8 cellular contexts compared by ENCODE assay signal in genomic region chr16:67841198-67841815, GRCh38. TPM values are rescaled to one million over a fixed set of nuclear protein-coding genes. Genes with fewer than 3 reads are reported as not detected.
A peak's percentile ranks its signal among the peaks of the same experiment; 100 is the strongest.
DNase-seq lines count a peak whose midpoint lies in the region; ATAC-seq and TF ChIP-seq lines count a peak whose summit lies in the region.

No MANE protein-coding gene starts in this region.

- peak overlapping the region; percentile 93 for H3K4me3 Mint-ChIP-seq in activated CD4-positive, alpha-beta T cell treated with anti-CD3 and anti-CD28 coated beads, Interleukin-2, amount 10 ng/mL, durations not matched to agents 24 days and 14 days

- TF ChIP-seq POLR2A in testis (IDR thresholded peaks at IDR 0.05): no peak

- no peak for ATAC-seq in left lung

- no peaks in the 10 kb centered on the region for H3K36me3 ChIP-seq in left lung
- no peaks in the 10 kb centered on the region for H3K36me3 ChIP-seq in testis (ENCODE audit: low read depth, missing control alignments)

- peaks cover 9% of the 10 kb centered on the region for H3K36me3 Mint-ChIP-seq in activated CD4-positive, alpha-beta T cell treated with anti-CD3 and anti-CD28 coated beads, Interleukin-2, amount 10 ng/mL, durations not matched to agents 24 days and 14 days (ENCODE audit: low read depth)

- no peaks in the 10 kb centered on the region for H3K27me3 Mint-ChIP-seq in activated CD4-positive, alpha-beta T cell treated with anti-CD3 and anti-CD28 coated beads, Interleukin-2, amount 10 ng/mL, durations not matched to agents 24 days and 14 days

- H3K27ac Mint-ChIP-seq in activated CD4-positive, alpha-beta T cell treated with anti-CD3 and anti-CD28 coated beads, Interleukin-2, amount 10 ng/mL, durations not matched to agents 24 days and 14 days: peak overlapping the region; percentile 94

- no peak for DNase-seq in activated CD4-positive, alpha-beta T cell treated with anti-CD3 and anti-CD28 coated beads, Interleukin-2, amount 10 ng/mL, durations not matched to agents 24 days and 14 days
- DNase-seq in activated CD4-positive, alpha-beta T cell treated with anti-CD3 and anti-CD28 coated beads for 48 hours: no peak
- DNase-seq in left lung (no peak), testis (no peak), HuH-7.5 (ENCODE audit: low spot score) (no peak), KG1 (lab: John Stamatoyannopoulos, UW) (no peak), head of caudate nucleus (no peak)

- H3K27me3 ChIP-seq in left lung (no peaks in the 10 kb centered on the region), testis (no peaks in the 10 kb centered on the region)

- H3K4me3 ChIP-seq in left lung (peak overlapping the region; percentile 61 to 83), testis (peak overlapping the region; percentile 87 to 96)

- intact Hi-C loops in activated CD4-positive, alpha-beta T cell treated with anti-CD3 and anti-CD28 coated beads, Interleukin-2, amount 10 ng/mL, durations not matched to agents 24 days and 14 days (cut with micrococcal nuclease): loop anchor here (1.0 to 10.0 kb wide), 2 partner anchors 8 to 597 kb away; partner anchors contain the start of genes FHOD1 and SLC9A5
- intact Hi-C loops in left lung (cut with DNase I): no loop called here
- intact Hi-C loops in testis (cut with DNase I; ENCODE audit: low total_unique reads): no loop called here
- intact Hi-C loops in head of caudate nucleus (cut with DNase I): no loop called here

- peaks cover 30 to 42% of the 10 kb centered on the region in 2 donors for H3K4me1 ChIP-seq in left lung
- peaks cover 26% of the 10 kb centered on the region for H3K4me1 ChIP-seq in testis

- H3K9me3 ChIP-seq in left lung: no peaks in the 10 kb centered on the region
- H3K9me3 ChIP-seq in testis: no peaks in the 10 kb centered on the region

- H3K4me1 Mint-ChIP-seq in activated CD4-positive, alpha-beta T cell treated with anti-CD3 and anti-CD28 coated beads, Interleukin-2, amount 10 ng/mL, durations not matched to agents 24 days and 14 days: peaks cover 26% of the 10 kb centered on the region

- H3K9me3 Mint-ChIP-seq in activated CD4-positive, alpha-beta T cell treated with anti-CD3 and anti-CD28 coated beads, Interleukin-2, amount 10 ng/mL, durations not matched to agents 24 days and 14 days: no peaks in the 10 kb centered on the region

- TF ChIP-seq CTCF in left lung (IDR thresholded peaks at IDR 0.05) (no peak), testis (IDR thresholded peaks at IDR 0.05) (no peak)

- peak overlapping the region; percentile 90 for H3K27ac ChIP-seq in angular gyrus (ENCODE audit: low read depth, low read length)
- peak overlapping the region; percentile 97 to 100 for H3K27ac ChIP-seq in left lung
- H3K27ac ChIP-seq in testis: peak overlapping the region; percentile 100

- WGBS in testis, 2 donors: 36 to 44% methylated on average over 17 of the region's 17 CpGs

RNA-seq across cellular contexts. Expression of gene THAP11, which starts 0.8 kb away (rescaled TPM):
- 46.4 and 48.7 TPM in 2 replicates for total RNA-seq in activated CD4-positive, alpha-beta T cell treated with anti-CD3 and anti-CD28 coated beads, Interleukin-2, amount 10 ng/mL, durations not matched to agents 24 days and 14 days
- 10 to 100 TPM; 21.7 to 26.2 TPM for total RNA-seq in left lung
- total RNA-seq in testis: 10 to 100 TPM; 56.8 to 59.7 TPM
- polyA plus RNA-seq in testis (ENCODE audit: insufficient read depth, low read depth, low replicate concordance): 24.0 TPM

RNA-seq across cellular contexts. Expression of gene NUTF2, which starts 5.4 kb away (rescaled TPM):
- 184 and 188 TPM in 2 replicates for total RNA-seq in activated CD4-positive, alpha-beta T cell treated with anti-CD3 and anti-CD28 coated beads, Interleukin-2, amount 10 ng/mL, durations not matched to agents 24 days and 14 days
- total RNA-seq in left lung: 10 to 100 TPM; 91.5 to 92.2 TPM
- total RNA-seq in testis: 100 to 1,000 TPM; 239 to 297 TPM
- polyA plus RNA-seq in testis (ENCODE audit: insufficient read depth, low read depth, low replicate concordance): 121 TPM

RNA-seq across cellular contexts. Expression of gene CENPT, which starts 6.2 kb away (rescaled TPM):
- 37.0 and 44.5 TPM in 2 replicates for total RNA-seq in activated CD4-positive, alpha-beta T cell treated with anti-CD3 and anti-CD28 coated beads, Interleukin-2, amount 10 ng/mL, durations not matched to agents 24 days and 14 days
- 10 to 100 TPM; 30.8 to 37.9 TPM for total RNA-seq in left lung
- total RNA-seq in testis: 100 to 1,000 TPM; 115 to 154 TPM
- polyA plus RNA-seq in testis (ENCODE audit: insufficient read depth, low read depth, low replicate concordance): 108 TPM

RNA-seq across cellular contexts. Expression of gene EDC4, which starts 31.5 kb away (rescaled TPM):
- total RNA-seq in activated CD4-positive, alpha-beta T cell treated with anti-CD3 and anti-CD28 coated beads, Interleukin-2, amount 10 ng/mL, durations not matched to agents 24 days and 14 days: 112 and 122 TPM in 2 replicates
- total RNA-seq in left lung (10 to 100 TPM; 47.9 to 48.8 TPM), testis (100 to 1,000 TPM; 106 to 107 TPM)
- 96.7 TPM for polyA plus RNA-seq in testis (ENCODE audit: insufficient read depth, low read depth, low replicate concordance)

RNA-seq across cellular contexts. Expression of gene TSNAXIP1, which starts 34.6 kb away (rescaled TPM):
- 0.65 and 0.80 TPM in 2 replicates for total RNA-seq in activated CD4-positive, alpha-beta T cell treated with anti-CD3 and anti-CD28 coated beads, Interleukin-2, amount 10 ng/mL, durations not matched to agents 24 days and 14 days
- total RNA-seq in left lung: 1 to 10 TPM in 1 of 2 donors, under 1 TPM in 1; 0.52 to 4.4 TPM
- 10 to 100 TPM; 31.3 to 40.4 TPM for total RNA-seq in testis
- polyA plus RNA-seq in testis (ENCODE audit: insufficient read depth, low read depth, low replicate concordance): 93.7 TPM
